28 cellular contexts compared by ENCODE assay signal in genomic region chr4:7526491-7526890, GRCh38.
"Had no signal": no experiment of that assay in that cellular context is flagged by ENCODE, and none has a peak within 500 bp of the region (broad histone marks: within the 10 kb centered on the region; RNA-seq: fewer than 3 reads in every experiment).

No MANE protein-coding gene starts in this region.

- DNase-seq: activated CD4-positive, alpha-beta T cell treated with anti-CD3 and anti-CD28 coated beads for 36 hours; activated CD8-positive, alpha-beta memory T cell treated with anti-CD3 and anti-CD28 coated beads, Interleukin-2, amount 50 U/mL, for 4 hours; activated CD8-positive, alpha-beta T cell treated with anti-CD3 and anti-CD28 coated beads for 36 hours; activated gamma-delta T cell treated with Interleukin-2 at 50 U/mL for 16 hours; activated naive CD4-positive, alpha-beta T cell treated with anti-CD3 and anti-CD28 coated beads, Interleukin-2, amount 10 ng/mL, durations not matched to agents 7 days and 5 days; activated naive CD8-positive, alpha-beta T cell treated with anti-CD3 and anti-CD28 coated beads for 36 hours; activated T-cell treated with anti-CD3 and anti-CD28 coated beads, Interleukin-2, amount 50 U/mL, for 72 hours; brain microvascular endothelial cell; MG63; MV-4-11; NCI-H1105; NCI-H1436; NCI-H1694 treated with DMSO at 0.1 percent for 48 hours; NCI-H2029 treated with DMSO at 0.1 percent for 48 hours; NCI-H446; NCI-H524 treated with DMSO at 0.1 percent for 48 hours; NCI-H774; NK-92 treated with Interleukin-12 subunit alpha and Interleukin-12 subunit beta, amount 100 ng/mL, for 24 hours; OCI-M1; RPMI8226; T-cell; T-helper 2 cell; T1000 had no signal

- H3K27ac ChIP-seq: brain microvascular endothelial cell, cardiac muscle cell, SK-N-MC had no signal

- H3K4me3 Mint-ChIP-seq: activated CD4-positive, alpha-beta T cell treated with anti-CD3 and anti-CD28 coated beads for 36 hours; activated CD8-positive, alpha-beta T cell treated with anti-CD3 and anti-CD28 coated beads for 36 hours; activated naive CD4-positive, alpha-beta T cell treated with anti-CD3 and anti-CD28 coated beads, Interleukin-2, amount 10 ng/mL, durations not matched to agents 7 days and 5 days; activated naive CD8-positive, alpha-beta T cell treated with anti-CD3 and anti-CD28 coated beads for 36 hours; activated T-cell treated with anti-CD3 and anti-CD28 coated beads, Interleukin-2, amount 50 U/mL, for 72 hours; T-cell had no signal

- H3K4me1 Mint-ChIP-seq: activated CD4-positive, alpha-beta T cell treated with anti-CD3 and anti-CD28 coated beads for 36 hours; activated naive CD8-positive, alpha-beta T cell treated with anti-CD3 and anti-CD28 coated beads for 36 hours had no signal

- H3K36me3 Mint-ChIP-seq: activated naive CD4-positive, alpha-beta T cell treated with anti-CD3 and anti-CD28 coated beads, Interleukin-2, amount 10 ng/mL, durations not matched to agents 7 days and 5 days; activated naive CD8-positive, alpha-beta T cell treated with anti-CD3 and anti-CD28 coated beads for 36 hours; T-cell had no signal

- H3K9me3 Mint-ChIP-seq: activated CD8-positive, alpha-beta T cell treated with anti-CD3 and anti-CD28 coated beads for 36 hours; activated naive CD4-positive, alpha-beta T cell treated with anti-CD3 and anti-CD28 coated beads, Interleukin-2, amount 10 ng/mL, durations not matched to agents 7 days and 5 days; activated naive CD8-positive, alpha-beta T cell treated with anti-CD3 and anti-CD28 coated beads for 36 hours; activated T-cell treated with anti-CD3 and anti-CD28 coated beads, Interleukin-2, amount 50 U/mL, for 72 hours; activated T-helper 2 cell treated with anti-CD3 and anti-CD28 coated beads, Interferon-gamma antibody, Interleukin-2, Interleukin-4, amounts not matched to agents 10 μg/mL and 5 μg/mL and 100 μg/mL, durations not matched to agents 14 hours and 24 hours and 36 hours; T-cell had no signal

- ATAC-seq: activated CD4-positive, alpha-beta T cell treated with anti-CD3 and anti-CD28 coated beads for 36 hours; activated CD8-positive, alpha-beta T cell treated with anti-CD3 and anti-CD28 coated beads for 36 hours; activated T-cell treated with anti-CD3 and anti-CD28 coated beads, Interleukin-2, amount 50 U/mL, for 72 hours; Panc1; Right ventricle myocardium inferior; T-cell had no signal

- H3K4me3 ChIP-seq: cardiac muscle cell, MG63, SK-N-MC had no signal

- H3K27me3 ChIP-seq: MG63 had no signal

- H3K36me3 ChIP-seq: brain microvascular endothelial cell, cardiac muscle cell, MG63 had no signal

- H3K27ac Mint-ChIP-seq: activated CD4-positive, alpha-beta T cell treated with anti-CD3 and anti-CD28 coated beads for 36 hours; activated CD8-positive, alpha-beta T cell treated with anti-CD3 and anti-CD28 coated beads for 36 hours; activated naive CD4-positive, alpha-beta T cell treated with anti-CD3 and anti-CD28 coated beads, Interleukin-2, amount 10 ng/mL, durations not matched to agents 7 days and 5 days; activated naive CD8-positive, alpha-beta T cell treated with anti-CD3 and anti-CD28 coated beads for 36 hours; activated T-cell treated with anti-CD3 and anti-CD28 coated beads, Interleukin-2, amount 50 U/mL, for 72 hours; activated T-helper 2 cell treated with anti-CD3 and anti-CD28 coated beads, Interferon-gamma antibody, Interleukin-2, Interleukin-4, amounts not matched to agents 10 μg/mL and 5 μg/mL and 100 μg/mL, durations not matched to agents 14 hours and 24 hours and 36 hours; T-cell had no signal

- H3K9me3 ChIP-seq: MG63 had no signal
